Comparison of ENCODE assay signal across 8 cellular contexts in genomic region chr3:196288141-196288460, GRCh38. TPM values are rescaled to one million over a fixed set of nuclear protein-coding genes. Genes with fewer than 3 reads are reported as not detected.
DNase-seq lines count a peak whose midpoint lies in the region; ATAC-seq, FAIRE-seq and TF ChIP-seq lines count a peak whose summit lies in the region.

No MANE protein-coding gene starts in this region.

- no peak for FAIRE-seq in keratinocyte (lab: Jason Lieb, UNC)

- H3K27ac ChIP-seq in keratinocyte (ENCODE audit: control insufficient read depth, insufficient read depth, low read length) = peak overlapping the region; percentile 84
- H3K27ac ChIP-seq in suprapubic skin = peak overlapping the region; percentile 96

- H3K4me2 ChIP-seq in keratinocyte (ENCODE audit: control insufficient read depth, extremely low read depth, insufficient read depth, low read depth, low read length) = peak overlapping the region; percentile 91

- H3K9me3 ChIP-seq in keratinocyte (ENCODE audit: control insufficient read depth, low read depth, low read length) (no peaks in the 10 kb centered on the region), suprapubic skin (no peaks in the 10 kb centered on the region)

- TF ChIP-seq POLR2A in suprapubic skin (IDR thresholded peaks at IDR 0.05) = no peak

- H3K27me3 Mint-ChIP-seq in IgD-negative memory B cell = no peaks in the 10 kb centered on the region

- H3K27me3 ChIP-seq in keratinocyte (ENCODE audit: control insufficient read depth, extremely low read depth, insufficient read depth, low read length) (no peaks in the 10 kb centered on the region), suprapubic skin (no peaks in the 10 kb centered on the region)

- under 1% methylated on average over 17 of the region's 17 CpGs for WGBS in suprapubic skin

- no peaks in the 10 kb centered on the region for H3K9me3 Mint-ChIP-seq in IgD-negative memory B cell

- peak overlapping the region; percentile 93 for H3K9ac ChIP-seq in keratinocyte (ENCODE audit: control insufficient read depth, extremely low read depth, insufficient read depth, low read length)

- peaks cover 39 to 55% (median 49%) of the 10 kb centered on the region in 3 donors for H3K4me1 Mint-ChIP-seq in IgD-negative memory B cell

- TF ChIP-seq CTCF in keratinocyte (optimal IDR thresholded peaks at IDR 0.05 in 1 of 3, IDR thresholded peaks at IDR 0.05 in 1 of 3, conservative IDR thresholded peaks at IDR 0.05 in 1 of 3; ENCODE audit: extremely low read depth in 1 of 3, insufficient read depth in 2 of 3, low read length in 3 of 3) (no peak), suprapubic skin (IDR thresholded peaks at IDR 0.05) (no peak)

- no peaks in the 10 kb centered on the region for H4K20me1 ChIP-seq in keratinocyte (ENCODE audit: control insufficient read depth, extremely low read depth, insufficient read depth, low read length)

- no peak for TF ChIP-seq EP300 in suprapubic skin (IDR thresholded peaks at IDR 0.05)

- peaks cover 3% of the 10 kb centered on the region for H3K36me3 Mint-ChIP-seq in IgD-negative memory B cell

- H3K4me3 ChIP-seq in keratinocyte (ENCODE audit: control insufficient read depth in 2 of 3, extremely low read depth in 1 of 3, insufficient read depth in 2 of 3, low read depth in 1 of 3, low read length in 3 of 3) = peak overlapping the region; percentile 55 to 94 (median 70)
- peak overlapping the region; percentile 95 for H3K4me3 ChIP-seq in suprapubic skin

- H2AFZ ChIP-seq in keratinocyte (ENCODE audit: control insufficient read depth, low read length) = peak overlapping the region; percentile 97

- no peaks in the 10 kb centered on the region for H3K36me3 ChIP-seq in keratinocyte (ENCODE audit: control insufficient read depth in 2 of 2, extremely low read depth in 1 of 2, insufficient read depth in 2 of 2, low read length in 2 of 2)
- no peaks in the 10 kb centered on the region for H3K36me3 ChIP-seq in suprapubic skin

- peak overlapping the region; percentile 99 to 100 (median 100) for H3K27ac Mint-ChIP-seq in IgD-negative memory B cell

- H3K9me1 ChIP-seq in keratinocyte (ENCODE audit: control insufficient read depth, extremely low read depth, insufficient read depth, low read length) = no peaks in the 10 kb centered on the region

- DNase-seq in GM04503 (ENCODE audit: low read depth) (peak; percentile 26), amniotic epithelial cell (ENCODE audit: low read depth) (peak; percentile 53), keratinocyte (ENCODE audit: low read depth, low spot score) (no peak), suprapubic skin (ENCODE audit: low spot score in 2 of 2) (no peak), AG20443 (ENCODE audit: low spot score) (no peak), D341Med (ENCODE audit: low spot score) (no peak)

- no peak for ATAC-seq in GM21717 (IDR thresholded peaks at IDR 0.05; ENCODE audit: unreplicated experiment)

- dilution Hi-C loops in keratinocyte (cut with MboI; ENCODE audit: extremely low pct_ligation_motif_present, low sequenced_read_pairs) = no loop called here

- H3K4me1 ChIP-seq in keratinocyte (ENCODE audit: control insufficient read depth, extremely low read depth, insufficient read depth, low read length) (peaks cover 20% of the 10 kb centered on the region), suprapubic skin (peaks cover 39% of the 10 kb centered on the region)

- peak overlapping the region; percentile 100 for H3K4me3 Mint-ChIP-seq in IgD-negative memory B cell

- peaks cover 44% of the 10 kb centered on the region for H3K79me2 ChIP-seq in keratinocyte (ENCODE audit: control insufficient read depth, insufficient read depth, low read length)

RNA-seq across cellular contexts. Expression of gene PCYT1A, which starts 0.6 kb away (rescaled TPM):
- polyA plus RNA-seq in IgD-negative memory B cell (22.2 TPM), keratinocyte (108 to 145 TPM (median 119 TPM) in 3 replicates)
- polyA plus RNA-seq in keratinocyte (2011; ENCODE audit: low read depth) = 72.9 TPM
- polyA plus RNA-seq in keratinocyte (2011; cell fraction: cytosol; rRNA removed) = 101 and 126 TPM in 2 replicates
- polyA plus RNA-seq in keratinocyte (2011; cell fraction: nucleus; rRNA removed) = 233 and 241 TPM in 2 replicates
- 60.2 and 92.5 TPM in 2 replicates for polyA plus RNA-seq in keratinocyte (2012; ENCODE audit: low replicate concordance)
- polyA minus RNA-seq in keratinocyte = 216 to 407 TPM (median 290 TPM) in 3 replicates
- 141 TPM for polyA minus RNA-seq in keratinocyte (2011; cell fraction: cytosol; rRNA and poly(A)+ RNA removed)
- polyA minus RNA-seq in keratinocyte (2011; cell fraction: nucleus; rRNA and poly(A)+ RNA removed) = 208 and 271 TPM in 2 replicates
- 100 to 1,000 TPM in 3 of 4 donors, 10 to 100 TPM in 1; 98.2 to 189 (median 141) TPM for total RNA-seq in suprapubic skin

RNA-seq across cellular contexts. Expression of gene DYNLT2B, which starts 29.9 kb away (rescaled TPM):
- polyA plus RNA-seq in IgD-negative memory B cell (30.6 TPM), keratinocyte (24.5 to 40.0 TPM (median 31.1 TPM) in 3 replicates)
- 31.4 TPM for polyA plus RNA-seq in keratinocyte (2011; ENCODE audit: low read depth)
- polyA plus RNA-seq in keratinocyte (2011; cell fraction: cytosol; rRNA removed) = 29.7 and 35.9 TPM in 2 replicates
- 16.5 and 18.7 TPM in 2 replicates for polyA plus RNA-seq in keratinocyte (2011; cell fraction: nucleus; rRNA removed)
- 33.9 and 43.1 TPM in 2 replicates for polyA plus RNA-seq in keratinocyte (2012; ENCODE audit: low replicate concordance)
- polyA minus RNA-seq in keratinocyte = 1.9 to 4.8 TPM (median 3.3 TPM) in 3 replicates
- 10.6 TPM for polyA minus RNA-seq in keratinocyte (2011; cell fraction: cytosol; rRNA and poly(A)+ RNA removed)
- polyA minus RNA-seq in keratinocyte (2011; cell fraction: nucleus; rRNA and poly(A)+ RNA removed) = 3.7 and 6.6 TPM in 2 replicates
- 10 to 100 TPM in 2 of 4 donors, 1 to 10 TPM in 2; 5.3 to 13.1 (median 10.6) TPM for total RNA-seq in suprapubic skin

RNA-seq across cellular contexts. Expression of gene TM4SF19, which starts 50.1 kb away (rescaled TPM):
- polyA plus RNA-seq in IgD-negative memory B cell = 0.84 TPM
- polyA plus RNA-seq in keratinocyte = 2.3 to 4.0 TPM (median 3.7 TPM) in 3 replicates
- polyA plus RNA-seq in keratinocyte (2011; ENCODE audit: low read depth) = 2.5 TPM
- 2.1 TPM in 2 replicates for polyA plus RNA-seq in keratinocyte (2011; cell fraction: cytosol; rRNA removed)
- polyA plus RNA-seq in keratinocyte (2011; cell fraction: nucleus; rRNA removed) = 4.6 and 6.0 TPM in 2 replicates
- 2.5 and 3.8 TPM in 2 replicates for polyA plus RNA-seq in keratinocyte (2012; ENCODE audit: low replicate concordance)
- 7.6 to 10.3 TPM (median 8.1 TPM) in 3 replicates for polyA minus RNA-seq in keratinocyte
- polyA minus RNA-seq in keratinocyte (2011; cell fraction: cytosol; rRNA and poly(A)+ RNA removed) = not detected
- 2.7 and 3.6 TPM in 2 replicates for polyA minus RNA-seq in keratinocyte (2011; cell fraction: nucleus; rRNA and poly(A)+ RNA removed)
- total RNA-seq in suprapubic skin = under 1 TPM in 2 of 4 donors, not detected in 2; 0.68 to 0.89 TPM

Comparison
In these comparisons a context has a peak if more than half of its experiments do, and no peak if none do; other contexts are left out.
1. DNase-seq: peak in GM04503 (single experiment) and amniotic epithelial cell (single experiment); none in keratinocyte (single experiment), suprapubic skin (0 of 2), AG20443 (single experiment) and D341Med (single experiment).